ENCODE assay signal across 1 cellular context in the genomic region with DNA sequence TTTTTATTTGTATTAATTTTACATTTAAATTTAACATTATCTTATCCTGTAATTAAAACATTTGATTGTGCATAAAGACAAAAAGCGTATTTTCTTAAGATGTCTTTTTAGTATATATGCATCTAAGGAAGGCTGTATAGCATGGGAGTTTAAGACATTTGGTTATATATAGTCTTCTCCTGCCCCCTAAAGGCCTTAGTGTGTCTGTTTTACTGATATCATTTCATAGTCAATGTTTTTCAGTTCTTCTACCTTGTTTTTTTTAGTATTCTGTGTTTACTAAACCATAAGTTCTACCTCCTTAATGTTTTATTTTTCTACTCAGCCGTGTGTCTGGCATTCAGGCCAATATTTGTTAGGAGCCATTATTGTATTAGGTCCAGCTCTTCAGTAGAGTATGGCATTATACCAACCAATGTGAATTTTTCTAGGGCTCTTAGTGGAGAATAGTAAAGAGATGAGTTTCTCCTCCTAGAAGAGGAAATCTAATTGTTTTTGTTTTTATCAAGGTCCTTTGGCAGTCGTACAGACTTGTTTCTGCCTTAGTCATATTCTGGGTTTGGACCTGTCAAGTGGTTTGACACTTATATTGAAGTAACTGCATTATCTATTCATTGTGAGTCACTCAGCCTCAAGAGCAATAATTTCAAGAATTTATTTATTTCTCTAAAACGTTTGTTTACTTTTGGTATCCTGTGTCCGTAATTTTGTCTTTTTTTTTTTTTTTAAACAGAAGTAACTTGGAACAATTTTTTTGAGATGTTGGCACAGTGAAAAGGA.
TF ChIP-seq lines count a peak whose summit lies in the region.

No MANE protein-coding gene starts in this region.

TF ChIP-seq in IMR-90, 13 proteins besides CTCF, POLR2A, EP300 and RAD21:
- TF ChIP-seq FOS (IDR thresholded peaks at IDR 0.05; ENCODE audit: low read depth, low read length) = peak; percentile 52; the same call in 1 of the 2 replicates
- no peak for TF ChIP-seq SMC3 (IDR thresholded peaks at IDR 0.05; ENCODE audit: low read depth, low read length)
- TF ChIP-seq BHLHE40 (IDR thresholded peaks at IDR 0.05; ENCODE audit: low read depth, low read length) = no peak
- no peak for TF ChIP-seq CHD1 (IDR thresholded peaks at IDR 0.05; ENCODE audit: low read depth, low read length)
- TF ChIP-seq MAZ (IDR thresholded peaks at IDR 0.05; ENCODE audit: borderline replicate concordance, low read depth, low read length) = no peak
- TF ChIP-seq ELK1 (IDR thresholded peaks at IDR 0.05; ENCODE audit: borderline replicate concordance, low read depth, low read length) = no peak
- TF ChIP-seq USF2 (IDR thresholded peaks at IDR 0.05; ENCODE audit: low read depth, low read length) = no peak
